In the genomic region with DNA sequence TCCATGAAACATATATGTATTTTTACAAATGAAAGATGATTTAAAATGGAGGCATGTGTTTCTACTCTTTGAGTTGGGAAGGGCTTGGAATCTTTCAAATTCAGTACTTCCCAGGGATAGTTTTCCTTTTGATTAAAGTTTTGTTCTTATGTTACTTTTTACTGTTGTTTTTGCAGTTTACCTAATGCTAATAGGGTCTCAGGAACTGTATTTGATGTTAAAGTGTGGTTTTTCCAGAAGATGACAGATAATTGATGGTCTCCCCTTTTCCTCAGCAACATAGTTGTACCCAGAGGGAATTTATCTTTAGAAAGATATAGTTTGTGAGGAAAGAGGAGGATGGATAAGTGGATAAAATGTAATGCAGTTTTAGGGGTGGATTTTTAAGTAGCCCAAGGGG, we compare ENCODE assay signal across 10 cellular contexts. TPM values are rescaled to one million over a fixed set of nuclear protein-coding genes. Genes with fewer than 3 reads are reported as not detected.
DNase-seq lines count a peak whose midpoint lies in the region; ATAC-seq and TF ChIP-seq lines count a peak whose summit lies in the region.
"Had no signal": no experiment of that assay in that cellular context is flagged by ENCODE, and none has a peak within 500 bp of the region (broad histone marks: within the 10 kb centered on the region; RNA-seq: fewer than 3 reads in every experiment).

No MANE protein-coding gene starts in this region.

- H4K20me1 ChIP-seq in smooth muscle cell (ENCODE audit: low read depth): peaks cover 72% of the 10 kb centered on the region

- H3K4me1 ChIP-seq in smooth muscle cell (ENCODE audit: low read depth): peaks cover 58% of the 10 kb centered on the region

- no peaks in the 10 kb centered on the region for H3K27me3 ChIP-seq in smooth muscle cell (ENCODE audit: low read depth)
- H3K27me3 ChIP-seq: body of pancreas had no signal

- H3K79me2 ChIP-seq in smooth muscle cell (ENCODE audit: low read depth): peaks cover 79% of the 10 kb centered on the region

- CTCF ChIA-PET in activated CD4-positive, alpha-beta T cell treated with anti-CD3 and anti-CD28 coated beads for 36 hours (lab: Charles Lee): interaction anchor here (1.4 kb wide), 1 partner anchor 15 kb away, joined by 3 read pairs; no protein-coding TSS in a partner anchor

- H3K27ac ChIP-seq in VCaP: peak overlapping the region; percentile 100
- H3K27ac ChIP-seq in smooth muscle cell (ENCODE audit: low read depth): peak overlapping the region; percentile 100

- H3K4me1 Mint-ChIP-seq in activated CD4-positive, alpha-beta T cell treated with anti-CD3 and anti-CD28 coated beads for 36 hours: peaks cover 56% of the 10 kb centered on the region

- H3K36me3 Mint-ChIP-seq in activated CD4-positive, alpha-beta T cell treated with anti-CD3 and anti-CD28 coated beads for 36 hours (ENCODE audit: low read depth): peaks cover 54% of the 10 kb centered on the region

- TF ChIP-seq CTCF in VCaP (conservative IDR thresholded peaks at IDR 0.05): no peak
- TF ChIP-seq CTCF in fibroblast of the aortic adventitia (IDR thresholded peaks at IDR 0.05; ENCODE audit: insufficient read depth, low read length): no peak
- no peak for TF ChIP-seq CTCF in smooth muscle cell (IDR thresholded peaks at IDR 0.05; ENCODE audit: borderline replicate concordance, insufficient read depth, poor library complexity, severe bottlenecking)

- intact Hi-C loops in activated CD4-positive, alpha-beta T cell treated with anti-CD3 and anti-CD28 coated beads for 36 hours (cut with DNase I, micrococcal nuclease): loop anchor here (5.0 to 10.0 kb wide), 7 partner anchors 253 to 1502 kb away; partner anchors contain the start of genes RBM38 (in 2 of the 2), FAM217B (in 1 of the 2) and PPP1R3D (in 1 of the 2)

- H3F3A ChIP-seq in smooth muscle cell (ENCODE audit: low read depth): peaks cover 11% of the 10 kb centered on the region

- peak overlapping the region; percentile 90 for H3K4me3 Mint-ChIP-seq in activated CD4-positive, alpha-beta T cell treated with anti-CD3 and anti-CD28 coated beads for 36 hours

- H3K36me3 ChIP-seq in smooth muscle cell (ENCODE audit: low read depth): peaks cover 3% of the 10 kb centered on the region

- peak overlapping the region; percentile 96 for H3K4me2 ChIP-seq in smooth muscle cell

- no peak overlapping the region for H2AFZ ChIP-seq in smooth muscle cell (ENCODE audit: low read depth)

- H3K4me3 ChIP-seq in fibroblast of the aortic adventitia (ENCODE audit: low read depth, low read length) (peak overlapping the region; percentile 47), smooth muscle cell (peak overlapping the region; percentile 100)
- H3K4me3 ChIP-seq: body of pancreas had no signal

- no peak for ATAC-seq in activated CD4-positive, alpha-beta T cell treated with anti-CD3 and anti-CD28 coated beads for 36 hours
- ATAC-seq in GM19035 (IDR thresholded peaks at IDR 0.05; ENCODE audit: unreplicated experiment): no peak
- ATAC-seq: body of pancreas had no signal

- H3K9me3 Mint-ChIP-seq in activated CD4-positive, alpha-beta T cell treated with anti-CD3 and anti-CD28 coated beads for 36 hours (ENCODE audit: low read depth): no peaks in the 10 kb centered on the region

- no peak for DNase-seq in activated CD4-positive, alpha-beta T cell treated with anti-CD3 and anti-CD28 coated beads for 36 hours
- DNase-seq in activated CD4-positive, alpha-beta T cell treated with anti-CD3 and anti-CD28 coated beads, Interleukin-2, amount 50 U/mL, for 4 hours: no peak
- DNase-seq in fibroblast of the aortic adventitia (ENCODE audit: low read depth): no peak
- DNase-seq in smooth muscle cell (lab: John Stamatoyannopoulos, UW; ENCODE audit: unreplicated experiment): no peak
- no peak for DNase-seq in NOMO-1 (lab: John Stamatoyannopoulos, UW; ENCODE audit: unreplicated experiment in 2 of 2)
- DNase-seq in DMS153 (lab: John Stamatoyannopoulos, UW): no peak
- DNase-seq: body of pancreas, NCI-H1417 had no signal

- no peaks in the 10 kb centered on the region for H3K9me3 ChIP-seq in smooth muscle cell (replicated peaks; ENCODE audit: low read depth)
- H3K9me3 ChIP-seq: body of pancreas had no signal

- H3K27me3 Mint-ChIP-seq in activated CD4-positive, alpha-beta T cell treated with anti-CD3 and anti-CD28 coated beads for 36 hours: no peaks in the 10 kb centered on the region

- H3K9ac ChIP-seq in smooth muscle cell (ENCODE audit: low read depth): peak overlapping the region; percentile 99

- POLR2A ChIA-PET in activated CD4-positive, alpha-beta T cell treated with anti-CD3 and anti-CD28 coated beads for 36 hours (lab: Charles Lee): interaction anchor here (1.0 kb wide), 1 partner anchor 92 kb away, joined by 3 read pairs; no protein-coding TSS in a partner anchor

- H3K27ac Mint-ChIP-seq in activated CD4-positive, alpha-beta T cell treated with anti-CD3 and anti-CD28 coated beads for 36 hours: peak overlapping the region; percentile 97

RNA-seq across cellular contexts. Expression of gene GNAS, which starts 42.1 kb away (rescaled TPM):
- 100 to 1,000 TPM; 713 to 965 TPM for total RNA-seq in activated CD4-positive, alpha-beta T cell treated with anti-CD3 and anti-CD28 coated beads for 36 hours
- total RNA-seq in fibroblast of the aortic adventitia (ENCODE audit: low replicate concordance) (417 and 474 TPM in 2 replicates), smooth muscle cell (1,103 and 1,240 TPM in 2 replicates)
- 1,914 and 1,960 TPM in 2 replicates for polyA plus RNA-seq in smooth muscle cell

RNA-seq across cellular contexts. Expression of gene GNAS-AS1, which starts 44.0 kb away (rescaled TPM):
- 1 to 10 TPM; 1.1 to 1.9 TPM for total RNA-seq in activated CD4-positive, alpha-beta T cell treated with anti-CD3 and anti-CD28 coated beads for 36 hours
- total RNA-seq in fibroblast of the aortic adventitia (ENCODE audit: low replicate concordance): 0.25 and 0.81 TPM in 2 replicates
- 0.13 and 0.40 TPM in 2 replicates for total RNA-seq in smooth muscle cell
- polyA plus RNA-seq in smooth muscle cell: 0.35 TPM in 1 of 2 replicates, not detected in the other
